In genomic region chr3:97972976-97973375, GRCh38 we compare ENCODE assay signal across 9 cellular contexts. TPM values are rescaled to one million over a fixed set of nuclear protein-coding genes. Genes with fewer than 3 reads are reported as not detected.
A peak's percentile ranks its signal among the peaks of the same experiment; 100 is the strongest.
DNase-seq lines count a peak whose midpoint lies in the region; ATAC-seq and TF ChIP-seq lines count a peak whose summit lies in the region.
"Had no signal": no experiment of that assay in that cellular context is flagged by ENCODE, and none has a peak within 500 bp of the region (broad histone marks: within the 10 kb centered on the region; RNA-seq: fewer than 3 reads in every experiment).

No MANE protein-coding gene starts in this region.

- no peaks in the 10 kb centered on the region for H3K36me3 ChIP-seq in CD4-positive, CD25-positive, alpha-beta regulatory T cell (ENCODE audit: control insufficient read depth, insufficient read depth, low read length)
- H3K36me3 ChIP-seq in Loucy (ENCODE audit: insufficient read depth, low read length) (no peaks in the 10 kb centered on the region), osteoblast (ENCODE audit: insufficient read depth, low read length) (no peaks in the 10 kb centered on the region)

- peak overlapping the region; percentile 82 to 90 (median 86) for H3K4me3 Mint-ChIP-seq in CD4-positive, CD25-positive, alpha-beta regulatory T cell

- H3K9ac ChIP-seq in Loucy (ENCODE audit: low read depth, low read length, poor library complexity, severe bottlenecking): peak overlapping the region; percentile 74

- H3K36me3 Mint-ChIP-seq in CD4-positive, CD25-positive, alpha-beta regulatory T cell: no peaks in the 10 kb centered on the region

- no peak for TF ChIP-seq CTCF in Loucy (conservative IDR thresholded peaks at IDR 0.05; ENCODE audit: low read length)
- TF ChIP-seq CTCF in choroid plexus epithelial cell (conservative IDR thresholded peaks at IDR 0.05; ENCODE audit: low read depth, low read length): no peak
- TF ChIP-seq CTCF in osteoblast (IDR thresholded peaks at IDR 0.05; ENCODE audit: extremely low read depth, low read depth, low read length): no peak

- H4K20me1 ChIP-seq in Loucy (ENCODE audit: insufficient read depth, low read length, poor library complexity, severe bottlenecking) (peaks cover 5% of the 10 kb centered on the region), osteoblast (ENCODE audit: insufficient read depth, low read length) (peaks cover 13% of the 10 kb centered on the region)

- no peaks in the 10 kb centered on the region for H3K9me3 Mint-ChIP-seq in CD4-positive, CD25-positive, alpha-beta regulatory T cell

- H3F3A ChIP-seq in Loucy (ENCODE audit: low read depth): no peaks in the 10 kb centered on the region

- H3K4me2 ChIP-seq in Loucy (ENCODE audit: low read depth, low read length, poor library complexity, severe bottlenecking): peak overlapping the region; percentile 74
- peak overlapping the region; percentile 89 for H3K4me2 ChIP-seq in osteoblast (ENCODE audit: insufficient read depth, low read length)

- H3K27me3 ChIP-seq in CD4-positive, CD25-positive, alpha-beta regulatory T cell (ENCODE audit: control insufficient read depth, insufficient read depth, low read length): no peaks in the 10 kb centered on the region
- H3K27me3 ChIP-seq in Loucy (ENCODE audit: insufficient read depth, low read length, poor library complexity, severe bottlenecking): no peaks in the 10 kb centered on the region
- H3K27me3 ChIP-seq in osteoblast (ENCODE audit: insufficient read depth, low read length): no peaks in the 10 kb centered on the region

- peak overlapping the region; percentile 27 for H3K4me3 ChIP-seq in CD4-positive, CD25-positive, alpha-beta regulatory T cell (ENCODE audit: low read depth, low read length)
- H3K4me3 ChIP-seq in Loucy (ENCODE audit: low read length, poor library complexity, severe bottlenecking) (peak overlapping the region; percentile 80), choroid plexus epithelial cell (ENCODE audit: low read depth, low read length) (peak overlapping the region; percentile 83), osteoblast (ENCODE audit: insufficient read depth, low read length) (peak overlapping the region; percentile 77)

- no peak for DNase-seq in CD4-positive, CD25-positive, alpha-beta regulatory T cell
- DNase-seq in choroid plexus epithelial cell (ENCODE audit: low read depth) (no peak), osteoblast (ENCODE audit: insufficient read length, low spot score, missing footprints) (no peak), activated gamma-delta T cell treated with Interleukin-2 at 50 U/mL for 16 hours (no peak), hypothalamus (lab: John Stamatoyannopoulos, UW) (no peak)
- no peak for DNase-seq in effector CD4-positive, alpha-beta T cell
- DNase-seq: NCI-H2227 treated with DMSO at 0.1 percent for 48 hours had no signal

- H3K79me2 ChIP-seq in Loucy (ENCODE audit: insufficient read depth, low read length) (peaks cover 12% of the 10 kb centered on the region; the same call in 1 of the 2 replicates), osteoblast (ENCODE audit: insufficient read depth, low read length) (peaks cover 38% of the 10 kb centered on the region)

- ATAC-seq in CD4-positive, CD25-positive, alpha-beta regulatory T cell (ENCODE audit: low read depth in 2 of 2): no peak
- ATAC-seq in GM21423 (IDR thresholded peaks at IDR 0.05; ENCODE audit: unreplicated experiment): no peak

- no peaks in the 10 kb centered on the region for H3K27me3 Mint-ChIP-seq in CD4-positive, CD25-positive, alpha-beta regulatory T cell

- H3K27ac ChIP-seq in CD4-positive, CD25-positive, alpha-beta regulatory T cell (ENCODE audit: insufficient read depth, low read length, poor library complexity, severe bottlenecking): no peak overlapping the region
- no peak overlapping the region for H3K27ac ChIP-seq in osteoblast (ENCODE audit: low read depth, low read length)

- peak overlapping the region in 2 of 3 donors; percentile 67 to 83 for H3K27ac Mint-ChIP-seq in CD4-positive, CD25-positive, alpha-beta regulatory T cell

- H2AFZ ChIP-seq in Loucy (ENCODE audit: low read length): peak overlapping the region; percentile 70
- H2AFZ ChIP-seq in osteoblast (ENCODE audit: low read length): peak overlapping the region; percentile 88

- peaks cover 32% of the 10 kb centered on the region for H3K4me1 ChIP-seq in CD4-positive, CD25-positive, alpha-beta regulatory T cell (ENCODE audit: control insufficient read depth, insufficient read depth, low read length, poor library complexity, severe bottlenecking)
- peaks cover 47% of the 10 kb centered on the region for H3K4me1 ChIP-seq in Loucy (ENCODE audit: insufficient read depth, low read length, poor library complexity, severe bottlenecking)
- peaks cover 9% of the 10 kb centered on the region for H3K4me1 ChIP-seq in osteoblast (ENCODE audit: insufficient read depth, low read length)

- no peaks in the 10 kb centered on the region for H3K9me2 ChIP-seq in Loucy (replicated peaks; ENCODE audit: low read depth, low read length)

- peaks cover 29 to 54% (median 37%) of the 10 kb centered on the region in 4 donors for H3K4me1 Mint-ChIP-seq in CD4-positive, CD25-positive, alpha-beta regulatory T cell

- H3K9me3 ChIP-seq in CD4-positive, CD25-positive, alpha-beta regulatory T cell (ENCODE audit: control insufficient read depth in 2 of 2, low read length in 2 of 2): no peaks in the 10 kb centered on the region
- H3K9me3 ChIP-seq in Loucy (ENCODE audit: insufficient read depth, low read depth, low read length): no peaks in the 10 kb centered on the region
- H3K9me3 ChIP-seq in osteoblast (ENCODE audit: low read depth, low read length): no peaks in the 10 kb centered on the region

RNA-seq across cellular contexts. Expression of gene RIOX2, which starts 0.7 kb away (rescaled TPM):
- 21.8 TPM for total RNA-seq in CD4-positive, CD25-positive, alpha-beta regulatory T cell
- 10 to 100 TPM; 26.0 to 32.2 (median 29.6) TPM for polyA plus RNA-seq in CD4-positive, CD25-positive, alpha-beta regulatory T cell
- 27.1 and 28.0 TPM in 2 replicates for total RNA-seq in osteoblast

Comparison
In these comparisons a context has a peak if more than half of its experiments do, and no peak if none do; other contexts are left out.
1. H3K4me3 ChIP-seq: peak in every context shown above with its lines; median percentile 83 in choroid plexus epithelial cell; 80 in Loucy; 77 in osteoblast; 27 in CD4-positive, CD25-positive, alpha-beta regulatory T cell.